1 cellular context compared by ENCODE assay signal in genomic region chr11:127864861-127865260, GRCh38.
TF ChIP-seq lines count a peak whose summit lies in the region.

No MANE protein-coding gene starts in this region.

TF ChIP-seq in SK-N-SH, 30 proteins besides CTCF, POLR2A, EP300 and RAD21 (continued from another document):
- peak; percentile 74 for TF ChIP-seq GATA2 (CRISPR knock-in tag; IDR thresholded peaks at IDR 0.05)
